18 cellular contexts compared by ENCODE assay signal in genomic region chr6:119328866-119329806, GRCh38.
"Had no signal": no experiment of that assay in that cellular context is flagged by ENCODE, and none has a peak within 500 bp of the region (broad histone marks: within the 10 kb centered on the region; RNA-seq: fewer than 3 reads in every experiment).

No MANE protein-coding gene starts in this region.

- DNase-seq: activated CD4-positive, alpha-beta memory T cell treated with anti-CD3 and anti-CD28 coated beads for 36 hours; activated naive CD4-positive, alpha-beta T cell; activated naive CD8-positive, alpha-beta T cell treated with anti-CD3 and anti-CD28 coated beads for 36 hours; activated T-cell treated with anti-CD3 and anti-CD28 coated beads for 4 hours; amniotic stem cell; effector CD8-positive, alpha-beta T cell; esophagus squamous epithelium; naive thymus-derived CD8-positive, alpha-beta T cell; sigmoid colon; stimulated activated CD4-positive, alpha-beta T cell treated with anti-CD3 and anti-CD28 coated beads, Interleukin-4, amount 100 ng/mL, for 24 hours; testis; upper lobe of right lung; WERI-Rb-1 had no signal

- H3K4me1 ChIP-seq: parathyroid adenoma, testis had no signal

- H3K27me3 ChIP-seq: esophagus squamous epithelium, neutrophil, sigmoid colon, testis, upper lobe of right lung had no signal

- H3K4me3 ChIP-seq: esophagus squamous epithelium, sigmoid colon, testis, upper lobe of right lung had no signal

- H3K9me3 ChIP-seq: esophagus squamous epithelium, neutrophil, sigmoid colon, testis, upper lobe of right lung had no signal

- H3K4me3 Mint-ChIP-seq: activated CD4-positive, alpha-beta memory T cell treated with anti-CD3 and anti-CD28 coated beads for 36 hours; activated naive CD8-positive, alpha-beta T cell treated with anti-CD3 and anti-CD28 coated beads for 36 hours; activated T-helper 17 cell treated with anti-CD3 and anti-CD28 coated beads, Interleukin-2, amount 50 U/mL, for 72 hours; dendritic cell treated with granulocyte-macrophage colony-stimulating factor and Interleukin-4, amounts not matched to agents 40 ng/mL and 50 ng/mL, for 4 days; naive thymus-derived CD8-positive, alpha-beta T cell; stimulated activated memory B cell treated with anti-CD40 and anti-IgM and Interleukin-4, amounts not matched to agents 10 μg/mL and 1 μg/mL and 100 μg/mL, for 72 hours had no signal

- H3K36me3 Mint-ChIP-seq: activated CD4-positive, alpha-beta memory T cell treated with anti-CD3 and anti-CD28 coated beads for 36 hours had no signal

- H3K36me3 ChIP-seq: neutrophil, WERI-Rb-1 had no signal

- H3K27ac ChIP-seq: esophagus squamous epithelium, neutrophil, parathyroid adenoma, sigmoid colon, testis, upper lobe of right lung, WERI-Rb-1 had no signal

- H3K27me3 Mint-ChIP-seq: activated CD4-positive, alpha-beta memory T cell treated with anti-CD3 and anti-CD28 coated beads for 36 hours; activated naive CD8-positive, alpha-beta T cell treated with anti-CD3 and anti-CD28 coated beads for 36 hours; activated T-helper 17 cell treated with anti-CD3 and anti-CD28 coated beads, Interleukin-2, amount 50 U/mL, for 72 hours; dendritic cell treated with granulocyte-macrophage colony-stimulating factor and Interleukin-4, amounts not matched to agents 40 ng/mL and 50 ng/mL, for 4 days; naive thymus-derived CD8-positive, alpha-beta T cell; stimulated activated memory B cell treated with anti-CD40 and anti-IgM and Interleukin-4, amounts not matched to agents 10 μg/mL and 1 μg/mL and 100 μg/mL, for 72 hours had no signal

- ATAC-seq: naive thymus-derived CD8-positive, alpha-beta T cell; stimulated activated memory B cell treated with anti-CD40 and anti-IgM and Interleukin-4, amounts not matched to agents 10 μg/mL and 1 μg/mL and 100 μg/mL, for 72 hours; upper lobe of right lung had no signal

- H3K79me2 ChIP-seq: parathyroid adenoma had no signal

- H3K9me3 Mint-ChIP-seq: activated CD4-positive, alpha-beta memory T cell treated with anti-CD3 and anti-CD28 coated beads for 36 hours; activated naive CD8-positive, alpha-beta T cell treated with anti-CD3 and anti-CD28 coated beads for 36 hours; activated T-helper 17 cell treated with anti-CD3 and anti-CD28 coated beads, Interleukin-2, amount 50 U/mL, for 72 hours; dendritic cell treated with granulocyte-macrophage colony-stimulating factor and Interleukin-4, amounts not matched to agents 40 ng/mL and 50 ng/mL, for 4 days; naive thymus-derived CD8-positive, alpha-beta T cell; stimulated activated memory B cell treated with anti-CD40 and anti-IgM and Interleukin-4, amounts not matched to agents 10 μg/mL and 1 μg/mL and 100 μg/mL, for 72 hours had no signal

- H2AFZ ChIP-seq: parathyroid adenoma had no signal

- H3K27ac Mint-ChIP-seq: activated CD4-positive, alpha-beta memory T cell treated with anti-CD3 and anti-CD28 coated beads for 36 hours; activated naive CD8-positive, alpha-beta T cell treated with anti-CD3 and anti-CD28 coated beads for 36 hours; activated T-helper 17 cell treated with anti-CD3 and anti-CD28 coated beads, Interleukin-2, amount 50 U/mL, for 72 hours; dendritic cell treated with granulocyte-macrophage colony-stimulating factor and Interleukin-4, amounts not matched to agents 40 ng/mL and 50 ng/mL, for 4 days; stimulated activated memory B cell treated with anti-CD40 and anti-IgM and Interleukin-4, amounts not matched to agents 10 μg/mL and 1 μg/mL and 100 μg/mL, for 72 hours had no signal

- H3K9ac ChIP-seq: parathyroid adenoma had no signal
